Comparison of ENCODE assay signal across 8 cellular contexts in the genomic region with DNA sequence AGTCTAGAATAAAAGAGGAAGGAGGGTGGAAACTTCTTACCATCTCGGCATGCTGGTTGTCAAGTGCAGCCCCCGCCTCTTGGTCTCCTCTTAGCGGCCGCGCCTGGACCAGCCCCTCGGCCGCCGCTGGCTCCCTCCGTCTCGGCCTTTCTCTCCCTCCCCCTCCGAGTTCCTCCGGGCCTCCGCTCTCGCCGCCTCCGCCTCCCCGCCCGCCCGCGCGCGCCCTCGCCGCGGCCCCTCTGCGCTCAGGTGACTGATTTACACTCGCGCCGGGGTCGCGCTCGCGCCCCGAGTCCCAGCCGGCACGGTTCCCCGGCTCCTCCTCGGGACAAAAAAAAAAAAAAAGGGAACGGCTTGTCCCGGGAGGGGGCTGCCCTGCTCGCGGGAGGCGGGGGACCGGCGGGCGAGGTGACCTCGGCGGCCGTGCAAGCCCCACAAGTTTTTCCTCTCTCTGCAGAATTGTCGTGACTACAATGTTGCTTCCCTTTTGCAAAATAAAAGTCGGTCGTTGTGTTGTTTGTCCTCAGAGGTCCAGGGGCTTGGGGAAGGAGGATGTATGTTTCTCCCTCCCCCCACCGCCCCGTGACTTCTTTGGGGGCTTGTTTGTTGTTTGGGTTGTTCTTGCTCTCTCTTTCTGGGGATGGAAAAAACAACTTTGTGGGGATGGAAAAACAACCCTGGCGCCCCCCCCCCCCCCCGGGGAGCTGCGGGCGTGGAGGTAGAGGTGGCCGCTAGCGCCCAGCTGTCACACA. TPM values are rescaled to one million over a fixed set of nuclear protein-coding genes. Genes with fewer than 3 reads are reported as not detected.
A peak's percentile ranks its signal among the peaks of the same experiment; 100 is the strongest.
DNase-seq lines count a peak whose midpoint lies in the region; ATAC-seq and TF ChIP-seq lines count a peak whose summit lies in the region.

BNC2 (minus strand) TSS at position 65 of the 752 bp plus-strand sequence; CDS start at position 43, 22 bp downstream.

- H3K9me3 ChIP-seq in lower lobe of right lung = no peaks in the 10 kb centered on the region
- no peaks in the 10 kb centered on the region for H3K9me3 ChIP-seq in testis
- H3K9me3 ChIP-seq in OCI-LY7 (ENCODE audit: low read length) = no peaks in the 10 kb centered on the region

- H3K4me2 ChIP-seq in OCI-LY7 (ENCODE audit: low read length) = no peak within 1 kb of the TSS

- H3K36me3 ChIP-seq in lower lobe of right lung (no peaks in the 10 kb centered on the region), testis (ENCODE audit: low read depth, missing control alignments) (no peaks in the 10 kb centered on the region), OCI-LY7 (ENCODE audit: insufficient read depth, low read length) (no peaks in the 10 kb centered on the region)

- TF ChIP-seq POLR2A in testis (IDR thresholded peaks at IDR 0.05) = no peak

- H4K20me1 ChIP-seq in OCI-LY7 (ENCODE audit: insufficient read depth, low read length) = no peaks in the 10 kb centered on the region

- peak; percentile 42 for DNase-seq in NCI-H345 (lab: John Stamatoyannopoulos, UW)
- no peak for DNase-seq in NCI-H345 treated with DMSO at 0.1 percent for 48 hours (lab: John Stamatoyannopoulos, UW; ENCODE audit: unreplicated experiment)
- peak; percentile 12 for DNase-seq in OCI-M1 (lab: John Stamatoyannopoulos, UW)
- peak; percentile 81 for DNase-seq in ecto neural progenitor cell (ENCODE audit: low spot score)
- peak; percentile 62 for DNase-seq in lower lobe of right lung
- peak; percentile 57 for DNase-seq in testis
- no peak for DNase-seq in OCI-LY7 (ENCODE audit: low spot score)

- intact Hi-C loops in lower lobe of right lung (cut with DNase I) (no loop called here), testis (cut with DNase I; ENCODE audit: low total_unique reads) (no loop called here), OCI-LY7 (cut with micrococcal nuclease; ENCODE audit: unreplicated experiment) (no loop called here)

- no peaks in the 10 kb centered on the region for H3K4me1 ChIP-seq in lower lobe of right lung
- H3K4me1 ChIP-seq in testis = no peaks in the 10 kb centered on the region
- no peaks in the 10 kb centered on the region for H3K4me1 ChIP-seq in OCI-LY7 (ENCODE audit: insufficient read depth, low read length, poor library complexity, severe bottlenecking)

- H3K27me3 ChIP-seq in lower lobe of right lung (ENCODE audit: low read depth) = peaks cover 9% of the 10 kb centered on the region
- H3K27me3 ChIP-seq in testis = no peaks in the 10 kb centered on the region

- peak; percentile 73 for ATAC-seq in lower lobe of right lung
- ATAC-seq in GM19035 (IDR thresholded peaks at IDR 0.05; ENCODE audit: unreplicated experiment) = no peak

- POLR2A ChIA-PET in OCI-LY7 (lab: Charles Lee) = no interaction called here

- H3K4me3 ChIP-seq in lower lobe of right lung = peak within 1 kb of the TSS; percentile 61
- H3K4me3 ChIP-seq in testis = peak within 1 kb of the TSS; percentile 75 to 88
- H3K4me3 ChIP-seq in OCI-LY7 (ENCODE audit: low read depth, low read length, poor library complexity, severe bottlenecking) = no peak within 1 kb of the TSS

- TF ChIP-seq CTCF in lower lobe of right lung (IDR thresholded peaks at IDR 0.05) = no peak
- no peak for TF ChIP-seq CTCF in testis (IDR thresholded peaks at IDR 0.05)
- TF ChIP-seq CTCF in OCI-LY7 (conservative IDR thresholded peaks at IDR 0.05; ENCODE audit: low read length) = no peak

- no peaks in the 10 kb centered on the region for H3K9me2 ChIP-seq in OCI-LY7 (ENCODE audit: insufficient read depth, low read length)

- H3K27ac ChIP-seq in lower lobe of right lung = peak within 1 kb of the TSS; percentile 73
- peak within 1 kb of the TSS; percentile 95 to 99 for H3K27ac ChIP-seq in testis
- no peak within 1 kb of the TSS for H3K27ac ChIP-seq in OCI-LY7 (ENCODE audit: low read depth, low read length, poor library complexity, severe bottlenecking)

- BruUV-seq in OCI-LY7 (replicated peaks; lab: Mats Ljungman, UMichigan) = no TSS peak

- H2AFZ ChIP-seq in OCI-LY7 (ENCODE audit: low read length) = no peak within 1 kb of the TSS

- H3K79me2 ChIP-seq in OCI-LY7 (ENCODE audit: insufficient read depth, low read depth, low read length) = no peaks in the 10 kb centered on the region

- 0 to 2% methylated on average over 55 to 60 of the region's 60 CpGs for WGBS in testis, 2 donors

- CTCF ChIA-PET in OCI-LY7 (lab: Charles Lee; ENCODE audit: unreplicated experiment) = no interaction called here

RNA-seq across cellular contexts. Expression of gene BNC2, which starts in this region (rescaled TPM):
- total RNA-seq in lower lobe of right lung = 15.0 TPM
- total RNA-seq in testis = 10 to 100 TPM; 32.0 to 35.2 TPM
- polyA plus RNA-seq in testis (ENCODE audit: insufficient read depth, low read depth, low replicate concordance) = 14.6 TPM
- total RNA-seq in OCI-LY7 (2014; rRNA removed; shearing (Covaris generic)) = not detected in 2 replicates
- not detected in 2 replicates for total RNA-seq in OCI-LY7 (2022)

Comparison
In these comparisons a context has a peak if more than half of its experiments do, and no peak if none do; other contexts are left out.
1. RNA of gene BNC2 (total RNA-seq): 32.0 to 35.2 TPM in testis and 15.0 TPM in lower lobe of right lung (single experiment); not detected in OCI-LY7; every median in the first group is over 10 times any median in the second.
2. DNase-seq: peak in NCI-H345 (single experiment), OCI-M1 (single experiment), ecto neural progenitor cell (single experiment), lower lobe of right lung (single experiment) and testis (single experiment); none in NCI-H345 treated with DMSO at 0.1 percent for 48 hours (single experiment) and OCI-LY7 (single experiment).